8 cellular contexts compared by ENCODE assay signal in the genomic region with DNA sequence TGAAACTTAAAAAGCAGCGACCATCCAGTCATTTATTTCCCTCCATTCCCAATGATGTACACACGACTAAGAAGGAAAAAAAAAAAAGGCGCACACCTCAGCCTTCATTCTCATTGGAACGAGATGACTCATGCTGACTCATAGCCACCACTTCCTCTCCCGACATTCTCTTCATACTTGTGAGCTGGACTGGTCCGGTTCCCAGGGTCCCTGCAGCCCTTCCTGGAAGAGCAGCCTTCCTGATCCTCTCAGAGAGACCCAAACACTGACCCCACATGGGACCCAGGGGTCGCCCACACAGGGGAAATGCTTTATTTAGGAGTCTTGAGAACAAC.
A peak's percentile ranks its signal among the peaks of the same experiment; 100 is the strongest.
DNase-seq lines count a peak whose midpoint lies in the region; ATAC-seq and TF ChIP-seq lines count a peak whose summit lies in the region.
"Not testable (repeated sequence)": the region's sequence is repeated elsewhere in the genome, so short reads cannot be mapped to it uniquely, and the experiment has no call there.

No MANE protein-coding gene starts in this region.

- WGBS in aorta, 2 donors, result 0% methylated on average over 3 to 5 of the region's 7 CpGs

- TF ChIP-seq CTCF in HFF-Myc (IDR thresholded peaks at IDR 0.05; ENCODE audit: low read depth, low read length, missing control alignments); brain microvascular endothelial cell (IDR thresholded peaks at IDR 0.05; ENCODE audit: low read depth, low read length, missing control alignments); omental fat pad (IDR thresholded peaks at IDR 0.05): not testable (repeated sequence)

- not testable (repeated sequence) for H3K27ac ChIP-seq in brain microvascular endothelial cell
- H3K27ac ChIP-seq in aorta (ENCODE audit: low read depth in 1 of 2, low read length in 2 of 2), result peak overlapping the region in 1 of 2 donors; percentile 74

- in situ Hi-C loops in brain microvascular endothelial cell (cut with HindIII; ENCODE audit: low pct_ligation_motif_present, low sequenced_read_pairs), result not testable (repeated sequence)

- ATAC-seq in GM18867 (IDR thresholded peaks at IDR 0.05; ENCODE audit: unreplicated experiment) (peak; percentile 49), HG03442 (IDR thresholded peaks at IDR 0.05; ENCODE audit: unreplicated experiment) (peak; percentile 51), left cardiac atrium (peak; percentile 89 to 90), omental fat pad (ENCODE audit: low FRiP score) (peak; percentile 53), aorta (ENCODE audit: low FRiP score) (peak; percentile 91)

- not testable (repeated sequence) for H3K9me3 ChIP-seq in aorta (ENCODE audit: control insufficient read depth, low read length)

- not testable (repeated sequence) for H3K36me3 Mint-ChIP-seq in T-helper 2 cell treated with Interferon-gamma antibody and Interleukin-4, amounts not matched to agents 5 μg/mL and 100 μg/mL, for 36 hours (ENCODE audit: low read depth)

- not testable (repeated sequence) for H3K4me1 ChIP-seq in aorta (ENCODE audit: control insufficient read depth in 1 of 2, insufficient read depth in 2 of 2, low read length in 2 of 2)

- intact Hi-C loops in left cardiac atrium (cut with DNase I); aorta (cut with DNase I): not testable (repeated sequence)

- H3K4me3 ChIP-seq in HFF-Myc (replicated peaks; ENCODE audit: low read depth, low read length), result peak overlapping the region; percentile 52
- peak overlapping the region; percentile 57 for H3K4me3 ChIP-seq in brain microvascular endothelial cell (ENCODE audit: low read depth, low read length)
- H3K4me3 ChIP-seq in aorta (ENCODE audit: low read length in 2 of 2), result not testable (repeated sequence)

- peak overlapping the region; percentile 74 for H3K4me3 Mint-ChIP-seq in T-helper 2 cell treated with Interferon-gamma antibody and Interleukin-4, amounts not matched to agents 5 μg/mL and 100 μg/mL, for 36 hours

- peaks cover 21% of the 10 kb centered on the region for H3K4me1 Mint-ChIP-seq in T-helper 2 cell treated with Interferon-gamma antibody and Interleukin-4, amounts not matched to agents 5 μg/mL and 100 μg/mL, for 36 hours (ENCODE audit: low read depth)

- not testable (repeated sequence) for H3K36me3 ChIP-seq in brain microvascular endothelial cell (replicated peaks); aorta (ENCODE audit: control insufficient read depth in 1 of 2, insufficient read depth in 2 of 2, low read length in 1 of 2)

- peak overlapping the region; percentile 62 for H3K27ac Mint-ChIP-seq in T-helper 2 cell treated with Interferon-gamma antibody and Interleukin-4, amounts not matched to agents 5 μg/mL and 100 μg/mL, for 36 hours

- not testable (repeated sequence) for DNase-seq in HFF-Myc (ENCODE audit: extremely low read depth, low read depth); T-helper 2 cell treated with Interferon-gamma antibody and Interleukin-4, amounts not matched to agents 5 μg/mL and 100 μg/mL, for 36 hours (ENCODE audit: low spot score); brain microvascular endothelial cell; left cardiac atrium; omental fat pad (ENCODE audit: low spot score); aorta

- not testable (repeated sequence) for H3K9me3 Mint-ChIP-seq in T-helper 2 cell treated with Interferon-gamma antibody and Interleukin-4, amounts not matched to agents 5 μg/mL and 100 μg/mL, for 36 hours

- not testable (repeated sequence) for H3K27me3 Mint-ChIP-seq in T-helper 2 cell treated with Interferon-gamma antibody and Interleukin-4, amounts not matched to agents 5 μg/mL and 100 μg/mL, for 36 hours (ENCODE audit: low read depth)

- not testable (repeated sequence) for H3K27me3 ChIP-seq in brain microvascular endothelial cell (replicated peaks); aorta (ENCODE audit: control insufficient read depth in 1 of 2, insufficient read depth in 2 of 2, low read length in 1 of 2)
